2 cellular contexts compared by ENCODE assay signal in the genomic region with DNA sequence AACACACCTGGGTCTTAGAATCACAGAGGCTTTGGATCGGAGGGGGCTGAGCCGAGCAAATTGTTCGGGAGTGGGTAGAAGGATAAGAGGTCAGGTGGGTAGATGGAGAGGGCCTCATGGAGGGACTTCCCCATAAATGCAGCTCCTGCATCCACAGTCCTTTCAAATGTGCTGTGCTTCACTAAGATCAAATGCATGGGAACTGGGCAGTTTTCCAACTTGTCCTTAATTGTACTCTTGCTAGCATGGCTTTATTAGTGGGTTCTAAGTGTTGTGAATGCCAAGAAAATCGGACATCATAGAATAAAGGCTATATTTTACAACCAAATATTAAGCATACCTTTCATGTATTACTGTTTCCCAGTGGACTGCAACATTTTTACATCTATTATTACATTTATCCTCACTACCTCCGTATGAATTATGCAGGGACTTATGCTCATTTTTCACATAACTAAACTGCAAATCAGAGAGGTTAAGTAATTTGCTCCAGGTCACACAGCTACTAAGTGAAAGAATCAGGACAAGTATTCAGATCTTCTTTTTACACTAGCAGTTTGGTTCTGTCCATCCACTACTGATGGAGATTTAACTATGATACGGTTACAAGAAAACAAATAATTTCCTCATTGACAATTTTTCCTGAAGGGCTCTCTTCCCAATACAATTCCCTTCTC.
A peak's percentile ranks its signal among the peaks of the same experiment; 100 is the strongest.
TF ChIP-seq lines count a peak whose summit lies in the region.

No MANE protein-coding gene starts in this region.

TF ChIP-seq in H1, 55 proteins besides CTCF, POLR2A, EP300 and RAD21:
- TF ChIP-seq SP2 (IDR thresholded peaks at IDR 0.05; ENCODE audit: low read length) = no peak
- 0 out of 2 replicates have a peak, but pooled peaks have one; percentile 21 for TF ChIP-seq KDM1A (IDR thresholded peaks at IDR 0.05; ENCODE audit: borderline replicate concordance, low read length)
TF ChIP-seq in H1: peak in this region for 1.

TF ChIP-seq in HepG2, 621 proteins besides CTCF, POLR2A, EP300 and RAD21:
- TF ChIP-seq SRF (IDR thresholded peaks at IDR 0.05; ENCODE audit: low read depth, low read length) (no peak), TRIM24 (CRISPR knock-in tag; IDR thresholded peaks at IDR 0.05) (no peak), U2AF2 (IDR thresholded peaks at IDR 0.05; ENCODE audit: low read depth, low read length) (no peak), WIZ (CRISPR knock-in tag; IDR thresholded peaks at IDR 0.05) (no peak), ZNF737 (CRISPR knock-in tag; IDR thresholded peaks at IDR 0.05; ENCODE audit: borderline replicate concordance) (no peak), ZNF205 (CRISPR knock-in tag; IDR thresholded peaks at IDR 0.05) (no peak), ZNF326 (CRISPR knock-in tag; IDR thresholded peaks at IDR 0.05; ENCODE audit: borderline replicate concordance) (no peak), ZNF747 (CRISPR knock-in tag; IDR thresholded peaks at IDR 0.05; ENCODE audit: borderline replicate concordance) (no peak), NFYC (CRISPR knock-in tag; IDR thresholded peaks at IDR 0.05) (no peak)
